In genomic region chr7:76016191-76016947, GRCh38 we compare ENCODE assay signal across 1 cellular context.
A peak's percentile ranks its signal among the peaks of the same experiment; 100 is the strongest.
TF ChIP-seq lines count a peak whose summit lies in the region.

No MANE protein-coding gene starts in this region.

TF ChIP-seq in K562, 482 proteins besides CTCF, POLR2A, EP300 and RAD21 (continued from another document and continues in another):
- TF ChIP-seq TEAD1 (CRISPR knock-in tag; IDR thresholded peaks at IDR 0.05) (peak in 1 of 2 experiments; percentile 24; a peak in 1 of 4 replicates), HES1 (IDR thresholded peaks at IDR 0.05; ENCODE audit: low read depth) (no peak), TCFL5 (CRISPR knock-in tag; conservative IDR thresholded peaks at IDR 0.05) (no peak), ZNF561 (CRISPR knock-in tag; conservative IDR thresholded peaks at IDR 0.05) (no peak), PTRF (tag; IDR thresholded peaks at IDR 0.05) (0 out of 2 replicates have a peak, but pooled peaks have one; percentile 52), JUNB (CRISPR knock-in tag; conservative IDR thresholded peaks at IDR 0.05) (peak; percentile 74), SLC30A9 (CRISPR knock-in tag; IDR thresholded peaks at IDR 0.05) (peak; percentile 99), ZBTB2 (IDR thresholded peaks at IDR 0.05) (no peak), OTX1 (CRISPR knock-in tag; IDR thresholded peaks at IDR 0.05) (peak; percentile 89), TFE3 (CRISPR knock-in tag; IDR thresholded peaks at IDR 0.05) (no peak; the same call in 1 of the 2 replicates), FOXO4 (CRISPR knock-in tag; IDR thresholded peaks at IDR 0.05) (0 out of 2 replicates have a peak, but pooled peaks have one; percentile 54), NFRKB (IDR thresholded peaks at IDR 0.05; ENCODE audit: low read depth) (no peak), ZNF696 (CRISPR knock-in tag; conservative IDR thresholded peaks at IDR 0.05) (no peak), FOXM1 (IDR thresholded peaks at IDR 0.05; ENCODE audit: low read depth) (no peak), FOXM1 (CRISPR knock-in tag; IDR thresholded peaks at IDR 0.05; ENCODE audit: low read depth) (no peak), RNF219 (CRISPR knock-in tag; IDR thresholded peaks at IDR 0.05) (peak; percentile 90), RFX7 (CRISPR knock-in tag; IDR thresholded peaks at IDR 0.05) (peak; percentile 84; the same call in 1 of the 2 replicates), E2F6 (IDR thresholded peaks at IDR 0.05; ENCODE audit: borderline replicate concordance in 1 of 2, extremely low read depth in 1 of 2, insufficient read depth in 1 of 2, insufficient read length in 1 of 2, low read depth in 1 of 2, low read length in 1 of 2, poor library complexity in 1 of 2, severe bottlenecking in 1 of 2) (no peak), ZBTB8A (IDR thresholded peaks at IDR 0.05; ENCODE audit: partially characterized antibody) (no peak), ZNF707 (CRISPR knock-in tag; conservative IDR thresholded peaks at IDR 0.05) (peak; percentile 90), ZFP1 (CRISPR knock-in tag; IDR thresholded peaks at IDR 0.05) (peak; percentile 77), ZNF518B (CRISPR knock-in tag; IDR thresholded peaks at IDR 0.05) (0 out of 2 replicates have a peak, but pooled peaks have one; percentile 76), NCOA2 (IDR thresholded peaks at IDR 0.05; ENCODE audit: partially characterized antibody in 2 of 2) (peak in 1 of 2 experiments; percentile 57), HCFC1 (IDR thresholded peaks at IDR 0.05; ENCODE audit: low read depth, low read length) (no peak), MECOM (CRISPR knock-in tag; IDR thresholded peaks at IDR 0.05) (peak; percentile 66; the same call in 1 of the 2 replicates), SRSF7 (optimal IDR thresholded peaks at IDR 0.05; ENCODE audit: low read depth, low read length) (no peak), BMI1 (IDR thresholded peaks at IDR 0.05; ENCODE audit: low read length) (no peak), ZNF436 (CRISPR knock-in tag; IDR thresholded peaks at IDR 0.05) (peak; percentile 53; the same call in 1 of the 2 replicates), ZNF511 (CRISPR knock-in tag; IDR thresholded peaks at IDR 0.05) (no peak), CEBPG (CRISPR knock-in tag; IDR thresholded peaks at IDR 0.05) (no peak), CEBPG (tag; conservative IDR thresholded peaks at IDR 0.05 in 1 of 2, IDR thresholded peaks at IDR 0.05 in 1 of 2) (peak in 1 of 2 experiments; percentile 69; a peak in 2 of 4 replicates), ZNF174 (CRISPR knock-in tag; IDR thresholded peaks at IDR 0.05) (peak; percentile 91), ZNF134 (CRISPR knock-in tag; conservative IDR thresholded peaks at IDR 0.05) (0 out of 2 replicates have a peak, but pooled peaks have one; percentile 32), HIVEP1 (CRISPR knock-in tag; IDR thresholded peaks at IDR 0.05) (peak; percentile 85; the same call in 1 of the 2 replicates), HMG20A (CRISPR knock-in tag; conservative IDR thresholded peaks at IDR 0.05) (0 out of 2 replicates have a peak, but pooled peaks have one; percentile 38), ZNF449 (CRISPR knock-in tag; IDR thresholded peaks at IDR 0.05) (peak; percentile 96), ZNF140 (CRISPR knock-in tag; IDR thresholded peaks at IDR 0.05) (peak; percentile 97), ZFPM2 (CRISPR knock-in tag; IDR thresholded peaks at IDR 0.05) (peak; percentile 76; the same call in 1 of the 2 replicates), ZNF780A (CRISPR knock-in tag; IDR thresholded peaks at IDR 0.05) (peak; percentile 77; the same call in 1 of the 2 replicates), MTF1 (CRISPR knock-in tag; IDR thresholded peaks at IDR 0.05; ENCODE audit: borderline replicate concordance) (peak; percentile 99), ZNF277 (CRISPR knock-in tag; IDR thresholded peaks at IDR 0.05; ENCODE audit: borderline replicate concordance) (peak; percentile 100), ZNF354B (CRISPR knock-in tag; IDR thresholded peaks at IDR 0.05) (peak; percentile 41; the same call in 1 of the 2 replicates), CBX5 (IDR thresholded peaks at IDR 0.05; ENCODE audit: borderline replicate concordance, low read depth) (no peak), SRF (CRISPR knock-in tag; IDR thresholded peaks at IDR 0.05) (peak in 1 of 2 experiments; percentile 82; a peak in 1 of 4 replicates), ZNF324 (CRISPR knock-in tag; IDR thresholded peaks at IDR 0.05) (0 out of 2 replicates have a peak, but pooled peaks have one; percentile 40)
